In the genomic region with DNA sequence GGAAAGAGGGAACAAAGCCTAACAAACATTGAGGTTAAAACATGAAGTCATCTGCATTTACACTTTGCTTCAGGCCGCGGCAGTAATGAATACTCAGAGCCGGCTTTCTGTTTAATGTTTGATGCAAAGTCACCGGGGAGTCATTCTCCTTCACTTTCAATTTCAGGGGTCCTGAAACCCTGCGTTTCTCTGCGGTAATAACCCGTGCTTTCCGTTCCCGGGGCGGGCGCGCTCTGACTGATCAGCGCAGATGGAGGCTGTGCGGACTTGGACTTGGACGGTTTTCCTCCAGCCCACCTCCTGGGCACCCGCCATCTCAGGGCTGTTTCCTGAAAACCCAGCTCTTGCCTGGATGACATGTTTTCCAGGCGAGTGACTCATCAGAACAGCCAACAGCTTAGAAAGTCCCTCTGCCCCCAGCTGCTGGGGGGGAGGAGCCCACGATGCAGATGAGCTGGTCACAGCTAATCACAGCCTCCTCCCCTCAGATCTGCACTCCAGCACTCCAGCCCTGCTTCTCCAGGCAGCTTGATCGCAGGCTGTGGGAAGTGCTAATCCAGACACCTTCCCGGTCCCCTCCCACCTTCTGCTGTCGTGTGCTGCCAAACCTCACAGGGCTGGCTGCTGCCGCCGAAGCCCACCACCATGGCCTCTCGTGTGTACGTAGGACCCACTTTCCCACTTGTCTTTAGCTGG, we compare ENCODE assay signal across 8 cellular contexts.
DNase-seq lines count a peak whose midpoint lies in the region; ATAC-seq and TF ChIP-seq lines count a peak whose summit lies in the region.

No MANE protein-coding gene starts in this region.

- no peaks in the 10 kb centered on the region for H3K27me3 Mint-ChIP-seq in T-cell

- peak; percentile 78 for ATAC-seq in HG02610 (IDR thresholded peaks at IDR 0.05; ENCODE audit: unreplicated experiment)
- peak; percentile 89 to 90 (median 89) for ATAC-seq in T-cell (replicated peaks in 1 of 4)

- H3K27ac ChIP-seq in left ventricle myocardium inferior (replicated peaks) (peak overlapping the region; percentile 81), transverse colon (peak overlapping the region; percentile 85 to 88 (median 86))

- H3K9me3 Mint-ChIP-seq in T-cell, result no peaks in the 10 kb centered on the region

- H3K27me3 ChIP-seq in left ventricle myocardium inferior (ENCODE audit: low read depth), result no peaks in the 10 kb centered on the region
- H3K27me3 ChIP-seq in transverse colon, result no peaks in the 10 kb centered on the region

- POLR2A ChIA-PET in T-cell (lab: Charles Lee), result no interaction called here

- peaks cover 13% of the 10 kb centered on the region for H3K36me3 Mint-ChIP-seq in T-cell

- in situ Hi-C loops in transverse colon (cut with MboI; ENCODE audit: low pct_ligation_motif_present in 1 of 4, low pct_unique_long_range_greater_than_20kb in 1 of 4, low sequenced_read_pairs in 3 of 4), result no loop called here

- no peaks in the 10 kb centered on the region for H3K9me3 ChIP-seq in left ventricle myocardium inferior (replicated peaks)
- H3K9me3 ChIP-seq in transverse colon, result no peaks in the 10 kb centered on the region

- H3K4me1 ChIP-seq in left ventricle myocardium inferior (peaks cover 23% of the 10 kb centered on the region), transverse colon (peaks cover 15 to 20% (median 17%) of the 10 kb centered on the region in 4 donors)

- TF ChIP-seq CTCF in GM10266 (IDR thresholded peaks at IDR 0.05; ENCODE audit: control insufficient read depth, insufficient read depth, low read depth, missing control alignments) (no peak), left ventricle myocardium inferior (IDR thresholded peaks at IDR 0.05; ENCODE audit: borderline replicate concordance) (no peak), transverse colon (IDR thresholded peaks at IDR 0.05) (no peak)

- peak overlapping the region; percentile 90 to 98 for H3K27ac Mint-ChIP-seq in T-cell

- WGBS in transverse colon (ENCODE audit: low coverage in 1 of 2), 2 donors, result 6% methylated on average over 24 of the region's 25 CpGs; no CpG with 5 or more reads in 1 of the 2 donors

- peak; percentile 55 for TF ChIP-seq POLR2A in transverse colon (IDR thresholded peaks at IDR 0.05)

- H3K36me3 ChIP-seq in left ventricle myocardium inferior (peaks cover 6% of the 10 kb centered on the region), transverse colon (no peaks in the 10 kb centered on the region)

- CTCF ChIA-PET in T-cell (lab: Charles Lee), result no interaction called here

- peak overlapping the region; percentile 81 to 83 (median 83) for H3K4me3 Mint-ChIP-seq in T-cell

- H3K4me1 Mint-ChIP-seq in T-cell, result peaks cover 24 to 45% (median 34%) of the 10 kb centered on the region in 3 donors

- peak overlapping the region; percentile 65 for H3K4me3 ChIP-seq in left ventricle myocardium inferior
- peak overlapping the region; percentile 9 to 56 (median 33) for H3K4me3 ChIP-seq in transverse colon

- TF ChIP-seq EP300 in transverse colon (IDR thresholded peaks at IDR 0.05; ENCODE audit: low read depth), result no peak

- DNase-seq in GM10266 (ENCODE audit: extremely low spot score) (peak; percentile 95), NCI-H1105 (lab: John Stamatoyannopoulos, UW) (peak; percentile 83), T-cell (peak; percentile 38 to 76 (median 58)), amniotic epithelial cell (ENCODE audit: low read depth) (peak; percentile 96), left ventricle myocardium inferior (peak; percentile 83), posterior cingulate gyrus (peak; percentile 70 to 98 (median 81)), transverse colon (peak; percentile 85)

- intact Hi-C loops in left ventricle myocardium inferior (cut with micrococcal nuclease) (no loop called here), posterior cingulate gyrus (cut with DNase I) (no loop called here), transverse colon (cut with DNase I; ENCODE audit: low total_unique reads) (no loop called here)

Comparison
In these comparisons a context has a peak if more than half of its experiments do, and no peak if none do; other contexts are left out.
1. Peak in every context shown above with its lines: DNase-seq, ATAC-seq, H3K4me3 ChIP-seq and H3K27ac ChIP-seq.